ENCODE assay signal across 8 cellular contexts in genomic region chr16:66881560-66881959, GRCh38. TPM values are rescaled to one million over a fixed set of nuclear protein-coding genes. Genes with fewer than 3 reads are reported as not detected.
A peak's percentile ranks its signal among the peaks of the same experiment; 100 is the strongest.
DNase-seq lines count a peak whose midpoint lies in the region; ATAC-seq and TF ChIP-seq lines count a peak whose summit lies in the region.
"Had no signal": no experiment of that assay in that cellular context is flagged by ENCODE, and none has a peak within 500 bp of the region (broad histone marks: within the 10 kb centered on the region; RNA-seq: fewer than 3 reads in every experiment).

No MANE protein-coding gene starts in this region.

- peaks cover 45% of the 10 kb centered on the region for H3K4me1 Mint-ChIP-seq in stimulated activated effector memory CD8-positive, alpha-beta T cell treated with anti-CD3 and anti-CD28 coated beads, Interleukin-12 subunit alpha, Interleukin-12 subunit beta, amount 100 ng/mL, for 72 hours

- TF ChIP-seq CTCF in HFF-Myc (IDR thresholded peaks at IDR 0.05; ENCODE audit: low read depth, low read length, missing control alignments) = no peak
- no peak for TF ChIP-seq CTCF in WI38 (IDR thresholded peaks at IDR 0.05; ENCODE audit: low read depth, low read length)
- TF ChIP-seq CTCF in foreskin fibroblast (IDR thresholded peaks at IDR 0.05; ENCODE audit: low read depth, low read length) = no peak

- no peak for ATAC-seq in stimulated activated effector memory CD8-positive, alpha-beta T cell treated with anti-CD3 and anti-CD28 coated beads, Interleukin-12 subunit alpha, Interleukin-12 subunit beta, amount 100 ng/mL, for 72 hours
- ATAC-seq: gastroesophageal sphincter had no signal

- H3K4me3 Mint-ChIP-seq in stimulated activated effector memory CD8-positive, alpha-beta T cell treated with anti-CD3 and anti-CD28 coated beads, Interleukin-12 subunit alpha, Interleukin-12 subunit beta, amount 100 ng/mL, for 72 hours = peak overlapping the region; percentile 97

- no peak for DNase-seq in HFF-Myc (ENCODE audit: extremely low read depth, low read depth)
- no peak for DNase-seq in foreskin fibroblast
- no peak for DNase-seq in stimulated activated effector memory CD8-positive, alpha-beta T cell treated with anti-CD3 and anti-CD28 coated beads, Interleukin-12 subunit alpha, Interleukin-12 subunit beta, amount 100 ng/mL, for 72 hours (ENCODE audit: low spot score in 2 of 2)
- DNase-seq in activated CD4-positive, alpha-beta T cell treated with anti-CD3 and anti-CD28 coated beads for 1 hour = no peak
- DNase-seq in COLO829 (ENCODE audit: low spot score) = no peak
- no peak for DNase-seq in mucosa of gallbladder (ENCODE audit: low spot score)

- no peak overlapping the region for H3K27ac Mint-ChIP-seq in stimulated activated effector memory CD8-positive, alpha-beta T cell treated with anti-CD3 and anti-CD28 coated beads, Interleukin-12 subunit alpha, Interleukin-12 subunit beta, amount 100 ng/mL, for 72 hours

- H3K4me3 ChIP-seq in HFF-Myc (replicated peaks; ENCODE audit: low read depth, low read length) = peak overlapping the region; percentile 91
- peak overlapping the region; percentile 89 for H3K4me3 ChIP-seq in WI38 (ENCODE audit: low read depth, low read length)
- peak overlapping the region; percentile 92 to 97 for H3K4me3 ChIP-seq in foreskin fibroblast (ENCODE audit: low read depth in 1 of 2, low read length in 2 of 2)

- H3K36me3 Mint-ChIP-seq in stimulated activated effector memory CD8-positive, alpha-beta T cell treated with anti-CD3 and anti-CD28 coated beads, Interleukin-12 subunit alpha, Interleukin-12 subunit beta, amount 100 ng/mL, for 72 hours = peaks cover 64% of the 10 kb centered on the region

- no peaks in the 10 kb centered on the region for H3K9me3 Mint-ChIP-seq in stimulated activated effector memory CD8-positive, alpha-beta T cell treated with anti-CD3 and anti-CD28 coated beads, Interleukin-12 subunit alpha, Interleukin-12 subunit beta, amount 100 ng/mL, for 72 hours

RNA-seq across cellular contexts. Expression of gene PDP2, which starts 1.2 kb away (rescaled TPM):
- 18.6 TPM for total RNA-seq in mucosa of gallbladder

RNA-seq across cellular contexts. Expression of gene CDH16, which starts 37.1 kb away (rescaled TPM):
- 8.7 TPM for total RNA-seq in mucosa of gallbladder
- total RNA-seq: gastroesophageal sphincter had no signal

RNA-seq across cellular contexts. Expression of gene CA7, which starts 37.3 kb away (rescaled TPM):
- total RNA-seq in mucosa of gallbladder = not detected
- total RNA-seq: gastroesophageal sphincter had no signal

RNA-seq across cellular contexts. Expression of gene RRAD, which starts 43.8 kb away (rescaled TPM):
- 9.4 TPM for total RNA-seq in mucosa of gallbladder

RNA-seq across cellular contexts. Expression of gene NAE1, which starts 50.8 kb away (rescaled TPM):
- total RNA-seq in mucosa of gallbladder = 46.1 TPM
